8 cellular contexts compared by ENCODE assay signal in genomic region chr3:24495334-24495994, GRCh38. TPM values are rescaled to one million over a fixed set of nuclear protein-coding genes. Genes with fewer than 3 reads are reported as not detected.
DNase-seq lines count a peak whose midpoint lies in the region; ATAC-seq and TF ChIP-seq lines count a peak whose summit lies in the region.

No MANE protein-coding gene starts in this region.

- WGBS in lung, 2 donors, result 2 to 10% methylated on average over 49 to 61 of the region's 61 CpGs

- H3K4me3 ChIP-seq in KMS-11 (IDR thresholded peaks at IDR 0.05; ENCODE audit: insufficient read depth, low read depth, low read length) (no peak overlapping the region), lung (peak overlapping the region; percentile 66), tibial artery (peak overlapping the region; percentile 65 to 88)

- no peak overlapping the region; the same call in 1 of the 2 replicates for H3K9ac ChIP-seq in KMS-11

- TF ChIP-seq CTCF in KMS-11 (conservative IDR thresholded peaks at IDR 0.05; ENCODE audit: low read depth, low read length) (no peak), lung (IDR thresholded peaks at IDR 0.05; ENCODE audit: control extremely low read depth, extremely low read depth) (no peak), tibial artery (IDR thresholded peaks at IDR 0.05) (no peak)

- no peaks in the 10 kb centered on the region for H3K9me3 ChIP-seq in lung (ENCODE audit: control insufficient read depth in 2 of 2, insufficient read depth in 1 of 2, low read length in 1 of 2)
- no peaks in the 10 kb centered on the region for H3K9me3 ChIP-seq in tibial artery

- no peak overlapping the region for H3K4me2 ChIP-seq in KMS-11

- H3K4me3 Mint-ChIP-seq in stimulated activated effector memory CD8-positive, alpha-beta T cell treated with anti-CD3 and anti-CD28 coated beads, Interleukin-12 subunit alpha, Interleukin-12 subunit beta, amount 100 ng/mL, for 72 hours, result no peak overlapping the region

- DNase-seq in D341Med (ENCODE audit: low spot score) (peak; percentile 49), ecto neural progenitor cell (ENCODE audit: low spot score) (peak; percentile 73), lung (ENCODE audit: low spot score) (peak; percentile 67), tibial artery (peak; percentile 54 to 81), NCI-H524 treated with DMSO at 0.1 percent for 48 hours (lab: John Stamatoyannopoulos, UW) (no peak)
- no peak for DNase-seq in stimulated activated effector memory CD8-positive, alpha-beta T cell treated with anti-CD3 and anti-CD28 coated beads, Interleukin-12 subunit alpha, Interleukin-12 subunit beta, amount 100 ng/mL, for 72 hours (ENCODE audit: low spot score in 2 of 2)
- no peak for DNase-seq in activated CD4-positive, alpha-beta T cell treated with anti-CD3 and anti-CD28 coated beads, Interleukin-2, amount 50 U/mL, for 48 hours

- no peaks in the 10 kb centered on the region for H3K27me3 ChIP-seq in KMS-11 (ENCODE audit: insufficient read depth, low read depth)
- no peaks in the 10 kb centered on the region for H3K27me3 ChIP-seq in lung (ENCODE audit: control insufficient read depth, insufficient read depth)
- H3K27me3 ChIP-seq in tibial artery, result no peaks in the 10 kb centered on the region

- H3K4me1 ChIP-seq in KMS-11 (ENCODE audit: low read depth, poor library complexity, severe bottlenecking) (no peaks in the 10 kb centered on the region), lung (ENCODE audit: control insufficient read depth in 2 of 2, insufficient read depth in 2 of 2, low read length in 2 of 2) (peaks cover 6 to 17% of the 10 kb centered on the region in 2 donors), tibial artery (peaks cover 0 to 47% (median 25%) of the 10 kb centered on the region in 4 donors)

- no peaks in the 10 kb centered on the region for H3K36me3 ChIP-seq in KMS-11 (ENCODE audit: insufficient read depth)
- no peaks in the 10 kb centered on the region for H3K36me3 ChIP-seq in lung (ENCODE audit: control insufficient read depth in 2 of 2, insufficient read depth in 2 of 2, low read length in 2 of 2)
- no peaks in the 10 kb centered on the region for H3K36me3 ChIP-seq in tibial artery

- ATAC-seq in lung (ENCODE audit: insufficient read depth, low FRiP score), result peak; percentile 53
- no peak for ATAC-seq in stimulated activated effector memory CD8-positive, alpha-beta T cell treated with anti-CD3 and anti-CD28 coated beads, Interleukin-12 subunit alpha, Interleukin-12 subunit beta, amount 100 ng/mL, for 72 hours

- no peaks in the 10 kb centered on the region for H3K79me2 ChIP-seq in KMS-11 (ENCODE audit: insufficient read depth, low read depth)

- no peaks in the 10 kb centered on the region for H3K9me3 Mint-ChIP-seq in stimulated activated effector memory CD8-positive, alpha-beta T cell treated with anti-CD3 and anti-CD28 coated beads, Interleukin-12 subunit alpha, Interleukin-12 subunit beta, amount 100 ng/mL, for 72 hours

- no peak overlapping the region for H3K27ac ChIP-seq in KMS-11
- H3K27ac ChIP-seq in lung (ENCODE audit: low read depth in 1 of 2, low read length in 1 of 2), result peak overlapping the region; percentile 81 to 98
- peak overlapping the region; percentile 96 to 99 for H3K27ac ChIP-seq in tibial artery

- no peaks in the 10 kb centered on the region for H3K36me3 Mint-ChIP-seq in stimulated activated effector memory CD8-positive, alpha-beta T cell treated with anti-CD3 and anti-CD28 coated beads, Interleukin-12 subunit alpha, Interleukin-12 subunit beta, amount 100 ng/mL, for 72 hours

- no peak overlapping the region for H3K27ac Mint-ChIP-seq in stimulated activated effector memory CD8-positive, alpha-beta T cell treated with anti-CD3 and anti-CD28 coated beads, Interleukin-12 subunit alpha, Interleukin-12 subunit beta, amount 100 ng/mL, for 72 hours

- H2AFZ ChIP-seq in KMS-11 (ENCODE audit: low read depth), result peak overlapping the region; percentile 76; the same call in 1 of the 2 replicates

- intact Hi-C loops in tibial artery (cut with DNase I; ENCODE audit: low total_unique reads), result loop anchor here (10.0 kb wide), 3 partner anchors 141 to 501 kb away; no protein-coding TSS in a partner anchor

- H3K4me1 Mint-ChIP-seq in stimulated activated effector memory CD8-positive, alpha-beta T cell treated with anti-CD3 and anti-CD28 coated beads, Interleukin-12 subunit alpha, Interleukin-12 subunit beta, amount 100 ng/mL, for 72 hours, result no peaks in the 10 kb centered on the region

- no peaks in the 10 kb centered on the region for H4K20me1 ChIP-seq in KMS-11 (ENCODE audit: insufficient read depth)

RNA-seq across cellular contexts. Expression of gene THRB, which starts 0.8 kb away (rescaled TPM):
- total RNA-seq in lung, result 10 to 100 TPM in 1 of 2 donors, 1 to 10 TPM in 1; 9.7 to 23.5 TPM
- 1 to 10 TPM; 2.1 to 2.6 TPM for polyA plus RNA-seq in lung

Comparison
In these comparisons a context has a peak if more than half of its experiments do, and no peak if none do; other contexts are left out.
1. DNase-seq: peak in D341Med (single experiment), ecto neural progenitor cell (single experiment), lung (single experiment) and tibial artery (2 of 2); none in stimulated activated effector memory CD8-positive, alpha-beta T cell treated with anti-CD3 and anti-CD28 coated beads, Interleukin-12 subunit alpha, Interleukin-12 subunit beta, amount 100 ng/mL, for 72 hours (0 of 2), NCI-H524 treated with DMSO at 0.1 percent for 48 hours (single experiment) and activated CD4-positive, alpha-beta T cell treated with anti-CD3 and anti-CD28 coated beads, Interleukin-2, amount 50 U/mL, for 48 hours (0 of 2).